8 cellular contexts compared by ENCODE assay signal in genomic region chr9:137422668-137423000, GRCh38. TPM values are rescaled to one million over a fixed set of nuclear protein-coding genes. Genes with fewer than 3 reads are reported as not detected.
DNase-seq lines count a peak whose midpoint lies in the region; ATAC-seq and TF ChIP-seq lines count a peak whose summit lies in the region.

No MANE protein-coding gene starts in this region.

- H3K36me3 Mint-ChIP-seq in mesothelial cell of epicardium = no peaks in the 10 kb centered on the region

- no peaks in the 10 kb centered on the region for H3K27me3 Mint-ChIP-seq in mesothelial cell of epicardium (ENCODE audit: low read depth)

- H3K27me3 ChIP-seq in ectodermal cell (ENCODE audit: control insufficient read depth, insufficient read depth, low read length, poor library complexity, severe bottlenecking) (peaks cover 27% of the 10 kb centered on the region), aorta (ENCODE audit: control insufficient read depth in 1 of 2, insufficient read depth in 2 of 2, low read length in 1 of 2) (no peaks in the 10 kb centered on the region)

- ATAC-seq in HG03025 (IDR thresholded peaks at IDR 0.05; ENCODE audit: low FRiP score, unreplicated experiment) (peak; percentile 33), aorta (ENCODE audit: low FRiP score) (peak; percentile 25)

- H3K27ac Mint-ChIP-seq in mesothelial cell of epicardium = peak overlapping the region; percentile 69

- no peak for TF ChIP-seq CTCF in mesothelial cell of epicardium (IDR thresholded peaks at IDR 0.05; ENCODE audit: unreplicated experiment)

- DNase-seq in stimulated activated CD4-positive, alpha-beta T cell treated with anti-CD3 and anti-CD28 coated beads, Interleukin-4, amount 100 ng/mL, for 24 hours = peak; percentile 17
- DNase-seq in stimulated activated CD4-positive, alpha-beta T cell treated with anti-CD3 and anti-CD28 coated beads, Interleukin-4, amount 100 ng/mL, for 4 hours = no peak
- DNase-seq in mesothelial cell of epicardium (ENCODE audit: low spot score in 2 of 2, unreplicated experiment in 2 of 2) (peak in 1 of 2 experiments; percentile 59), aorta (peak; percentile 62 to 81), NCI-H1092 treated with DMSO at 0.1 percent for 48 hours (lab: John Stamatoyannopoulos, UW) (no peak)

- peak; percentile 38; the same call in 1 of the 2 replicates for TF ChIP-seq POLR2A in Raji (IDR thresholded peaks at IDR 0.05; ENCODE audit: insufficient read depth, low read depth, low read length)

- H3K4me1 ChIP-seq in ectodermal cell (ENCODE audit: control insufficient read depth, insufficient read depth, low read length) (no peaks in the 10 kb centered on the region), aorta (ENCODE audit: control insufficient read depth in 1 of 2, insufficient read depth in 2 of 2, low read length in 2 of 2) (no peaks in the 10 kb centered on the region)

- H3K4me3 ChIP-seq in ectodermal cell (ENCODE audit: insufficient read depth, low read depth, low read length) = peak overlapping the region; percentile 65
- peak overlapping the region; percentile 97 for H3K4me3 ChIP-seq in aorta (ENCODE audit: low read length in 2 of 2)

- H3K9me3 ChIP-seq in ectodermal cell (ENCODE audit: control insufficient read depth, low read length) (no peaks in the 10 kb centered on the region), aorta (ENCODE audit: control insufficient read depth, low read length) (no peaks in the 10 kb centered on the region)

- H3K36me3 ChIP-seq in ectodermal cell (ENCODE audit: control insufficient read depth, insufficient read depth, low read length) (no peaks in the 10 kb centered on the region), aorta (ENCODE audit: control insufficient read depth in 1 of 2, insufficient read depth in 2 of 2, low read length in 1 of 2) (no peaks in the 10 kb centered on the region)

- WGBS in ectodermal cell, 2 experiments = 1% methylated on average over 43 of the region's 43 CpGs
- 0 to 1% methylated on average over 7 to 43 of the region's 43 CpGs for WGBS in aorta, 2 donors

- H3K4me1 Mint-ChIP-seq in mesothelial cell of epicardium = peaks cover 17% of the 10 kb centered on the region

- no peaks in the 10 kb centered on the region for H3K9me3 Mint-ChIP-seq in mesothelial cell of epicardium

- intact Hi-C loops in aorta (cut with DNase I) = loop anchor here in 1 of 2 donors (10.0 kb wide), 1 partner anchor 102 kb away; no protein-coding TSS in a partner anchor

- peak overlapping the region; percentile 79 for H3K4me3 Mint-ChIP-seq in mesothelial cell of epicardium

- H3K27ac ChIP-seq in ectodermal cell (ENCODE audit: insufficient read depth, low read depth, low read length, poor library complexity, severe bottlenecking) (no peak overlapping the region), aorta (ENCODE audit: low read depth in 1 of 2, low read length in 2 of 2) (no peak overlapping the region)

RNA-seq across cellular contexts. Expression of gene EXD3, which starts 0.3 kb away (rescaled TPM):
- polyA plus RNA-seq in ectodermal cell (2013, experiment 1 of 4) = 20.7 TPM
- 23.2 TPM for polyA plus RNA-seq in ectodermal cell (2013, experiment 2 of 4)
- polyA plus RNA-seq in ectodermal cell (2013, experiment 3 of 4) = 21.1 TPM
- 26.7 TPM for polyA plus RNA-seq in ectodermal cell (2013, experiment 4 of 4)
- total RNA-seq in mesothelial cell of epicardium (37.2 to 38.2 TPM (median 37.3 TPM) in 3 replicates), aorta (10 to 100 TPM; 21.9 to 38.2 TPM)
- 10 to 100 TPM; 15.9 to 96.8 TPM for polyA plus RNA-seq in aorta

RNA-seq across cellular contexts. Expression of gene NOXA1, which starts 0.6 kb away (rescaled TPM):
- 1.1 TPM for polyA plus RNA-seq in ectodermal cell (2013, experiment 1 of 4)
- polyA plus RNA-seq in ectodermal cell (2013, experiment 2 of 4) = 0.59 TPM
- polyA plus RNA-seq in ectodermal cell (2013, experiment 3 of 4) = 1.3 TPM
- polyA plus RNA-seq in ectodermal cell (2013, experiment 4 of 4) = 1.4 TPM
- total RNA-seq in mesothelial cell of epicardium = 19.9 to 22.1 TPM (median 21.4 TPM) in 3 replicates
- 1 to 10 TPM; 4.1 to 8.5 TPM for total RNA-seq in aorta
- polyA plus RNA-seq in aorta = 10 to 100 TPM in 1 of 2 donors, 1 to 10 TPM in 1; 2.9 to 12.6 TPM

RNA-seq across cellular contexts. Expression of gene ENTPD8, which starts 18.5 kb away (rescaled TPM):
- polyA plus RNA-seq in ectodermal cell (2013, experiment 1 of 4) = 0.48 TPM
- polyA plus RNA-seq in ectodermal cell (2013, experiment 2 of 4) = 0.27 TPM
- polyA plus RNA-seq in ectodermal cell (2013, experiment 3 of 4) = not detected
- 0.24 TPM for polyA plus RNA-seq in ectodermal cell (2013, experiment 4 of 4)
- total RNA-seq in mesothelial cell of epicardium (1.4 to 1.7 TPM (median 1.6 TPM) in 3 replicates), aorta (not detected)
- polyA plus RNA-seq in aorta = 1 to 10 TPM in 1 of 2 donors, not detected in 1; 3.1 TPM

RNA-seq across cellular contexts. Expression of gene NSMF, which starts 36.5 kb away (rescaled TPM):
- 63.2 TPM for polyA plus RNA-seq in ectodermal cell (2013, experiment 1 of 4)
- 52.9 TPM for polyA plus RNA-seq in ectodermal cell (2013, experiment 2 of 4)
- 49.6 TPM for polyA plus RNA-seq in ectodermal cell (2013, experiment 3 of 4)
- polyA plus RNA-seq in ectodermal cell (2013, experiment 4 of 4) = 53.7 TPM
- total RNA-seq in mesothelial cell of epicardium (85.3 to 85.6 TPM (median 85.3 TPM) in 3 replicates), aorta (10 to 100 TPM; 76.8 to 78.2 TPM)
- polyA plus RNA-seq in aorta = 100 to 1,000 TPM in 1 of 2 donors, 10 to 100 TPM in 1; 75.5 to 154 TPM

Comparison
In these comparisons a context has a peak if more than half of its experiments do, and no peak if none do; other contexts are left out.
1. DNase-seq: peak in stimulated activated CD4-positive, alpha-beta T cell treated with anti-CD3 and anti-CD28 coated beads, Interleukin-4, amount 100 ng/mL, for 24 hours (single experiment) and aorta (2 of 2); none in stimulated activated CD4-positive, alpha-beta T cell treated with anti-CD3 and anti-CD28 coated beads, Interleukin-4, amount 100 ng/mL, for 4 hours (0 of 2) and NCI-H1092 treated with DMSO at 0.1 percent for 48 hours (single experiment).